Comparison of ENCODE assay signal across 18 cellular contexts in genomic region chr3:119555309-119555735, GRCh38. TPM values are rescaled to one million over a fixed set of nuclear protein-coding genes. Genes with fewer than 3 reads are reported as not detected.
DNase-seq lines count a peak whose midpoint lies in the region; ATAC-seq, FAIRE-seq and TF ChIP-seq lines count a peak whose summit lies in the region.
"Had no signal": no experiment of that assay in that cellular context is flagged by ENCODE, and none has a peak within 500 bp of the region (broad histone marks: within the 10 kb centered on the region; RNA-seq: fewer than 3 reads in every experiment).

No MANE protein-coding gene starts in this region.

- no peak for ATAC-seq in CD4-positive, CD25-positive, alpha-beta regulatory T cell (ENCODE audit: low read depth in 2 of 2)
- ATAC-seq in activated CD8-positive, alpha-beta T cell treated with anti-CD3 and anti-CD28 coated beads for 36 hours: no peak
- peak; percentile 37 to 38 for ATAC-seq in lower lobe of right lung
- ATAC-seq: gastroesophageal sphincter, HCT116 had no signal

- no peak for TF ChIP-seq CTCF in activated CD8-positive, alpha-beta T cell treated with anti-CD3 and anti-CD28 coated beads for 36 hours (IDR thresholded peaks at IDR 0.05)
- no peak for TF ChIP-seq CTCF in lower lobe of right lung (IDR thresholded peaks at IDR 0.05)
- no peak for TF ChIP-seq CTCF in dorsolateral prefrontal cortex (IDR thresholded peaks at IDR 0.05 in 54 of 56, conservative IDR thresholded peaks at IDR 0.05 in 2 of 56; ENCODE audit: low read depth in 1 of 56, partially characterized antibody in 56 of 56)

- no peaks in the 10 kb centered on the region for H3K36me3 ChIP-seq in CD4-positive, CD25-positive, alpha-beta regulatory T cell (ENCODE audit: control insufficient read depth, insufficient read depth, low read length)
- H3K36me3 ChIP-seq in lower lobe of right lung: no peaks in the 10 kb centered on the region
- H3K36me3 ChIP-seq: breast epithelium, gastroesophageal sphincter had no signal

- no peaks in the 10 kb centered on the region for H3K27me3 ChIP-seq in CD4-positive, CD25-positive, alpha-beta regulatory T cell (ENCODE audit: control insufficient read depth, insufficient read depth, low read length)
- H3K27me3 ChIP-seq in lower lobe of right lung (ENCODE audit: low read depth) (no peaks in the 10 kb centered on the region), dorsolateral prefrontal cortex (no peaks in the 10 kb centered on the region)
- H3K27me3 ChIP-seq: breast epithelium, gastroesophageal sphincter had no signal

- CTCF ChIA-PET in activated CD8-positive, alpha-beta T cell treated with anti-CD3 and anti-CD28 coated beads for 36 hours (lab: Charles Lee): no interaction called here

- intact Hi-C loops in activated CD8-positive, alpha-beta T cell treated with anti-CD3 and anti-CD28 coated beads for 36 hours (cut with micrococcal nuclease): loop anchor here (5.0 kb wide), 1 partner anchor 48 kb away; no protein-coding TSS in a partner anchor
- intact Hi-C loops in lower lobe of right lung (cut with DNase I): no loop called here
- intact Hi-C loops in dorsolateral prefrontal cortex (cut with DNase I): no loop called here

- peak overlapping the region; percentile 47 for H3K4me3 ChIP-seq in CD4-positive, CD25-positive, alpha-beta regulatory T cell (ENCODE audit: low read depth, low read length)
- H3K4me3 ChIP-seq in lower lobe of right lung (no peak overlapping the region), dorsolateral prefrontal cortex (no peak overlapping the region)
- H3K4me3 ChIP-seq: breast epithelium, gastroesophageal sphincter had no signal

- POLR2A ChIA-PET in activated CD8-positive, alpha-beta T cell treated with anti-CD3 and anti-CD28 coated beads for 36 hours (lab: Charles Lee): interaction anchor here (0.7 kb wide), 1 partner anchor 56 kb away, joined by 3 read pairs; no protein-coding TSS in a partner anchor

- peak overlapping the region in 1 of 3 donors; percentile 16 for H3K27ac Mint-ChIP-seq in CD4-positive, CD25-positive, alpha-beta regulatory T cell
- no peak overlapping the region for H3K27ac Mint-ChIP-seq in activated CD8-positive, alpha-beta T cell treated with anti-CD3 and anti-CD28 coated beads for 36 hours
- H3K27ac Mint-ChIP-seq: nephron progenitor cell had no signal

- FAIRE-seq in GM12891 (lab: Jason Lieb, UNC) (peak; percentile 58), urothelium cell line (lab: Jason Lieb, UNC) (no peak)

- H3K9me3 ChIP-seq in CD4-positive, CD25-positive, alpha-beta regulatory T cell (ENCODE audit: control insufficient read depth in 2 of 2, low read length in 2 of 2): no peaks in the 10 kb centered on the region
- H3K9me3 ChIP-seq in lower lobe of right lung: no peaks in the 10 kb centered on the region
- H3K9me3 ChIP-seq: breast epithelium, gastroesophageal sphincter had no signal

- H3K9me3 Mint-ChIP-seq in CD4-positive, CD25-positive, alpha-beta regulatory T cell: no peaks in the 10 kb centered on the region
- no peaks in the 10 kb centered on the region for H3K9me3 Mint-ChIP-seq in activated CD8-positive, alpha-beta T cell treated with anti-CD3 and anti-CD28 coated beads for 36 hours
- H3K9me3 Mint-ChIP-seq: nephron progenitor cell had no signal

- H3K4me3 Mint-ChIP-seq in CD4-positive, CD25-positive, alpha-beta regulatory T cell: peak overlapping the region in 2 of 4 donors; percentile 9 to 52
- H3K4me3 Mint-ChIP-seq in activated CD8-positive, alpha-beta T cell treated with anti-CD3 and anti-CD28 coated beads for 36 hours: peak overlapping the region; percentile 40
- H3K4me3 Mint-ChIP-seq: nephron progenitor cell had no signal

- peak; percentile 72 for TF ChIP-seq POLR2A in GM12891 (IDR thresholded peaks at IDR 0.05; ENCODE audit: low read depth, low read length)

- peaks cover 4% of the 10 kb centered on the region for H3K36me3 Mint-ChIP-seq in CD4-positive, CD25-positive, alpha-beta regulatory T cell
- peaks cover 16% of the 10 kb centered on the region for H3K36me3 Mint-ChIP-seq in activated CD8-positive, alpha-beta T cell treated with anti-CD3 and anti-CD28 coated beads for 36 hours (ENCODE audit: low read depth)

- H3K27ac ChIP-seq in CD4-positive, CD25-positive, alpha-beta regulatory T cell (ENCODE audit: insufficient read depth, low read length, poor library complexity, severe bottlenecking): no peak overlapping the region
- H3K27ac ChIP-seq in lower lobe of right lung (peak overlapping the region; percentile 22), dorsolateral prefrontal cortex (no peak overlapping the region)
- H3K27ac ChIP-seq: breast epithelium, C4-2B, HL-60 had no signal

- H3K27me3 Mint-ChIP-seq in CD4-positive, CD25-positive, alpha-beta regulatory T cell: no peaks in the 10 kb centered on the region
- H3K27me3 Mint-ChIP-seq in activated CD8-positive, alpha-beta T cell treated with anti-CD3 and anti-CD28 coated beads for 36 hours: no peaks in the 10 kb centered on the region

- H3K4me1 ChIP-seq in CD4-positive, CD25-positive, alpha-beta regulatory T cell (ENCODE audit: control insufficient read depth, insufficient read depth, low read length, poor library complexity, severe bottlenecking): peaks cover 17% of the 10 kb centered on the region
- peaks cover 16% of the 10 kb centered on the region for H3K4me1 ChIP-seq in lower lobe of right lung
- H3K4me1 ChIP-seq: breast epithelium, gastroesophageal sphincter had no signal

- DNase-seq in CD4-positive, CD25-positive, alpha-beta regulatory T cell: no peak
- DNase-seq in GM12891 (ENCODE audit: insufficient read length, low spot score) (no peak), lower lobe of right lung (peak; percentile 44), SHP77 (lab: John Stamatoyannopoulos, UW) (no peak), urothelium cell line (ENCODE audit: low spot score) (no peak), dorsolateral prefrontal cortex (no peak)
- no peak for DNase-seq in activated CD8-positive, alpha-beta T cell treated with anti-CD3 and anti-CD28 coated beads for 36 hours
- no peak for DNase-seq in stimulated activated CD4-positive, alpha-beta T cell treated with anti-CD3 and anti-CD28 coated beads, Interleukin-1b, Interleukin-23, amount 100 ng/mL, for 48 hours
- DNase-seq: EL, kidney glomerular epithelial cell, NCI-H187, nephron progenitor cell had no signal

- peaks cover 0 to 45% (median 23%) of the 10 kb centered on the region in 4 donors for H3K4me1 Mint-ChIP-seq in CD4-positive, CD25-positive, alpha-beta regulatory T cell
- peaks cover 36% of the 10 kb centered on the region for H3K4me1 Mint-ChIP-seq in activated CD8-positive, alpha-beta T cell treated with anti-CD3 and anti-CD28 coated beads for 36 hours (ENCODE audit: low read depth)

TF ChIP-seq in GM12891, 5 proteins besides CTCF, POLR2A, EP300 and RAD21:
- TF ChIP-seq POU2F2 (IDR thresholded peaks at IDR 0.05; ENCODE audit: low read depth, low read length) (0 out of 2 replicates have a peak, but pooled peaks have one; percentile 42), SPI1 (IDR thresholded peaks at IDR 0.05; ENCODE audit: low read depth, low read length) (peak; percentile 42), TAF1 (IDR thresholded peaks at IDR 0.05; ENCODE audit: low read depth, low read length) (no peak), POLR2AphosphoS5 (IDR thresholded peaks at IDR 0.05; ENCODE audit: low read depth, low read length) (0 out of 2 replicates have a peak, but pooled peaks have one; percentile 17), PAX5 (IDR thresholded peaks at IDR 0.05; ENCODE audit: insufficient read depth, low read length, severe bottlenecking) (no peak)

RNA-seq across cellular contexts. Expression of gene CD80, which starts 4.1 kb away (rescaled TPM):
- total RNA-seq in CD4-positive, CD25-positive, alpha-beta regulatory T cell: 24.2 TPM
- 1 to 10 TPM in 3 of 4 donors, under 1 TPM in 1; 0.87 to 2.8 (median 1.9) TPM for polyA plus RNA-seq in CD4-positive, CD25-positive, alpha-beta regulatory T cell
- 38.7 TPM for polyA plus RNA-seq in GM12891 (2012; ENCODE audit: low read depth, missing spikeins)
- 10 to 100 TPM in 1 of 2 experiments, 1 to 10 TPM in 1; 7.1 to 10.2 TPM for total RNA-seq in activated CD8-positive, alpha-beta T cell treated with anti-CD3 and anti-CD28 coated beads for 36 hours
- total RNA-seq in lower lobe of right lung (8.6 TPM), dorsolateral prefrontal cortex (1 to 10 TPM in 3 of 120 experiments, under 1 TPM in 30, not detected in 87; 0.16 to 1.7 (median 0.46) TPM)
- total RNA-seq: SK-MEL-5 had no signal

RNA-seq across cellular contexts. Expression of gene ADPRH, which starts 24.0 kb away (rescaled TPM):
- total RNA-seq in CD4-positive, CD25-positive, alpha-beta regulatory T cell: 6.6 TPM
- 10 to 100 TPM in 3 of 4 donors, 1 to 10 TPM in 1; 6.2 to 17.2 (median 14.6) TPM for polyA plus RNA-seq in CD4-positive, CD25-positive, alpha-beta regulatory T cell
- polyA plus RNA-seq in GM12891 (2012; ENCODE audit: low read depth, missing spikeins): 18.0 TPM
- 1 to 10 TPM; 5.7 to 5.9 TPM for total RNA-seq in activated CD8-positive, alpha-beta T cell treated with anti-CD3 and anti-CD28 coated beads for 36 hours
- total RNA-seq in lower lobe of right lung: 32.0 TPM
- total RNA-seq in dorsolateral prefrontal cortex: 1 to 10 TPM; 1.0 to 6.1 (median 2.8) TPM

RNA-seq across cellular contexts. Expression of gene PLA1A, which starts 42.4 kb away (rescaled TPM):
- not detected for total RNA-seq in CD4-positive, CD25-positive, alpha-beta regulatory T cell
- polyA plus RNA-seq in CD4-positive, CD25-positive, alpha-beta regulatory T cell: under 1 TPM in 1 of 4 donors, not detected in 3; 0.18 TPM
- 4.9 TPM for polyA plus RNA-seq in GM12891 (2012; ENCODE audit: low read depth, missing spikeins)
- not detected for total RNA-seq in activated CD8-positive, alpha-beta T cell treated with anti-CD3 and anti-CD28 coated beads for 36 hours
- total RNA-seq in lower lobe of right lung: 13.1 TPM
- 10 to 100 TPM in 13 of 120 experiments, 1 to 10 TPM in 104, under 1 TPM in 3; 0.46 to 17.2 (median 4.3) TPM for total RNA-seq in dorsolateral prefrontal cortex

RNA-seq across cellular contexts. Expression of gene TIMMDC1, which starts 57.0 kb away (rescaled TPM):
- 42.1 TPM for total RNA-seq in CD4-positive, CD25-positive, alpha-beta regulatory T cell
- polyA plus RNA-seq in CD4-positive, CD25-positive, alpha-beta regulatory T cell: 10 to 100 TPM; 65.1 to 88.8 (median 70.4) TPM
- polyA plus RNA-seq in GM12891 (2012; ENCODE audit: low read depth, missing spikeins): 36.8 TPM
- 100 to 1,000 TPM; 105 TPM for total RNA-seq in activated CD8-positive, alpha-beta T cell treated with anti-CD3 and anti-CD28 coated beads for 36 hours
- total RNA-seq in lower lobe of right lung: 99.4 TPM
- total RNA-seq in dorsolateral prefrontal cortex: 100 to 1,000 TPM in 18 of 120 experiments, 10 to 100 TPM in 102; 64.2 to 117 (median 91.3) TPM

Comparison
In these comparisons a context has a peak if more than half of its experiments do, and no peak if none do; other contexts are left out.
1. ATAC-seq: peak in lower lobe of right lung (2 of 2); none in CD4-positive, CD25-positive, alpha-beta regulatory T cell (0 of 2) and activated CD8-positive, alpha-beta T cell treated with anti-CD3 and anti-CD28 coated beads for 36 hours (single experiment).